ENCODE assay signal across 14 cellular contexts in genomic region chr12:53042607-53043454, GRCh38. TPM values are rescaled to one million over a fixed set of nuclear protein-coding genes. Genes with fewer than 3 reads are reported as not detected.
DNase-seq lines count a peak whose midpoint lies in the region; ATAC-seq, FAIRE-seq and TF ChIP-seq lines count a peak whose summit lies in the region.
"Had no signal": no experiment of that assay in that cellular context is flagged by ENCODE, and none has a peak within 500 bp of the region (broad histone marks: within the 10 kb centered on the region; RNA-seq: fewer than 3 reads in every experiment).

No MANE protein-coding gene starts in this region.

- 83% methylated on average over 7 of the region's 7 CpGs for WGBS in A549 (ENCODE audit: missing lambda C conversion rate)

- H3K9me3 Mint-ChIP-seq in CD8-positive, alpha-beta memory T cell: no peaks in the 10 kb centered on the region

- H3K4me3 Mint-ChIP-seq in CD8-positive, alpha-beta memory T cell: peak overlapping the region in 1 of 7 donors; percentile 74
- H3K4me3 Mint-ChIP-seq in T-helper 17 cell: peak overlapping the region; percentile 25

- H3K4me1 ChIP-seq in A549: peaks cover 35% of the 10 kb centered on the region
- H3K4me1 ChIP-seq in CD8-positive, alpha-beta memory T cell (ENCODE audit: insufficient read depth, low read length): peaks cover 20% of the 10 kb centered on the region

- TF ChIP-seq POLR2A in A549 (IDR thresholded peaks at IDR 0.05; ENCODE audit: low read length): no peak

- CTCF ChIA-PET in A549 (lab: Yijun Ruan, JAX): interaction anchor here (0.9 to 45.5 kb wide), 5 partner anchors 9 to 163 kb away, joined by 3 to 1424 read pairs (median 6); partner anchors contain the start of genes IGFBP6, SOAT2 and SPRYD3
- CTCF ChIA-PET in CD8-positive, alpha-beta memory T cell (lab: Charles Lee): interaction anchor here (0.9 kb wide), 1 partner anchor 11 kb away, joined by 3 read pairs; no protein-coding TSS in a partner anchor

- H3K27me3 ChIP-seq in CD8-positive, alpha-beta memory T cell (ENCODE audit: insufficient read depth, low read length, poor library complexity, severe bottlenecking): no peaks in the 10 kb centered on the region
- H3K27me3 ChIP-seq in layer of hippocampus (ENCODE audit: control insufficient read depth, insufficient read depth, low read length): no peaks in the 10 kb centered on the region

- no peak overlapping the region for H3K4me3 ChIP-seq in A549
- H3K4me3 ChIP-seq in CD8-positive, alpha-beta memory T cell (ENCODE audit: low read length): no peak overlapping the region

- peaks cover 6 to 44% (median 9%) of the 10 kb centered on the region in 3 donors for H3K36me3 Mint-ChIP-seq in CD8-positive, alpha-beta memory T cell
- H3K36me3 Mint-ChIP-seq in T-helper 17 cell (ENCODE audit: low read depth): peaks cover 2% of the 10 kb centered on the region

- H3K4me1 Mint-ChIP-seq in CD8-positive, alpha-beta memory T cell: peaks cover 19 to 31% (median 21%) of the 10 kb centered on the region in 3 donors
- peaks cover 29% of the 10 kb centered on the region for H3K4me1 Mint-ChIP-seq in T-helper 17 cell

- DNase-seq in A549 (ENCODE audit: low read depth in 1 of 2, low spot score in 1 of 2) (no peak), T-helper 17 cell (no peak), NCI-H446 (lab: John Stamatoyannopoulos, UW) (no peak)
- no peak for DNase-seq in CD8-positive, alpha-beta memory T cell
- no peak for DNase-seq in activated effector memory CD4-positive, alpha-beta T cell treated with anti-CD3 and anti-CD28 coated beads, Interleukin-2, amount 50 U/mL, for 16 hours
- DNase-seq: activated gamma-delta T cell treated with Interleukin-2 at 50 U/mL for 16 hours, Karpas-422, left ventricle myocardium superior, occipital lobe had no signal

- POLR2A ChIA-PET in A549 (lab: Yijun Ruan, JAX): interaction anchor here (0.9 to 1.3 kb wide), 2 partner anchors 12 to 37 kb away, joined by 3 to 6 read pairs; partner anchors contain the start of gene EIF4B
- POLR2A ChIA-PET in CD8-positive, alpha-beta memory T cell (lab: Charles Lee): interaction anchor here (1.0 kb wide), 1 partner anchor 36 kb away, joined by 3 read pairs; the partner anchor contains the start of gene SPRYD3

- peaks cover 0 to 1% of the 10 kb centered on the region in 2 donors for H3K27me3 Mint-ChIP-seq in CD8-positive, alpha-beta memory T cell
- H3K27me3 Mint-ChIP-seq in T-helper 17 cell: no peaks in the 10 kb centered on the region

- TF ChIP-seq RAD21 in A549 (conservative IDR thresholded peaks at IDR 0.05 in 1 of 2, IDR thresholded peaks at IDR 0.05 in 1 of 2): no peak

- TF ChIP-seq EP300 in A549 (IDR thresholded peaks at IDR 0.05): no peak

- H3K4me2 ChIP-seq in A549: no peak overlapping the region

- H3K9me3 ChIP-seq in A549 (no peaks in the 10 kb centered on the region), T-helper 17 cell (ENCODE audit: control insufficient read depth, low read length, poor library complexity, severe bottlenecking) (no peaks in the 10 kb centered on the region)
- H3K9me3 ChIP-seq in CD8-positive, alpha-beta memory T cell (ENCODE audit: low read length): no peaks in the 10 kb centered on the region

- H3K27ac ChIP-seq in A549 (no peak overlapping the region), layer of hippocampus (ENCODE audit: low read depth, low read length) (peak overlapping the region; percentile 38)
- no peak overlapping the region for H3K27ac ChIP-seq in CD8-positive, alpha-beta memory T cell (ENCODE audit: low read depth, low read length)
- H3K27ac ChIP-seq: VCaP had no signal

- no peak for FAIRE-seq in A549 (lab: Jason Lieb, UNC)
- FAIRE-seq: frontal cortex had no signal

- TF ChIP-seq CTCF in A549 (IDR thresholded peaks at IDR 0.05): no peak

- peaks cover 17% of the 10 kb centered on the region for H3K36me3 ChIP-seq in CD8-positive, alpha-beta memory T cell (ENCODE audit: insufficient read depth, low read length)

- no peak for ATAC-seq in A549
- ATAC-seq in T-helper 17 cell: no peak
- ATAC-seq in GM21529 (IDR thresholded peaks at IDR 0.05; ENCODE audit: unreplicated experiment): no peak
- ATAC-seq in HG02852 (IDR thresholded peaks at IDR 0.05; ENCODE audit: unreplicated experiment): no peak
- ATAC-seq: left ventricle myocardium superior had no signal

- H3K27ac Mint-ChIP-seq in CD8-positive, alpha-beta memory T cell: peak overlapping the region in 6 of 8 donors; percentile 5 to 66 (median 43)
- no peak overlapping the region for H3K27ac Mint-ChIP-seq in T-helper 17 cell

TF ChIP-seq in A549, 52 proteins besides CTCF, POLR2A, EP300 and RAD21 (continues in another document):
- no peak for TF ChIP-seq PBX3 (IDR thresholded peaks at IDR 0.05)
- TF ChIP-seq TP53 (CRISPR knock-in tag; IDR thresholded peaks at IDR 0.05): peak; percentile 65; the same call in 1 of the 2 replicates
- no peak; a peak in 1 of 5 replicates for TF ChIP-seq JUN (IDR thresholded peaks at IDR 0.05)
- no peak for TF ChIP-seq HEYL (CRISPR knock-in tag; IDR thresholded peaks at IDR 0.05)
- TF ChIP-seq MAZ (IDR thresholded peaks at IDR 0.05; ENCODE audit: borderline replicate concordance, low read depth, low read length): no peak
- TF ChIP-seq JUNB (IDR thresholded peaks at IDR 0.05): no peak
- TF ChIP-seq REST (IDR thresholded peaks at IDR 0.05): 0 out of 2 replicates have a peak, but pooled peaks have one; percentile 18

RNA-seq across cellular contexts. Expression of gene TNS2, which starts 7.0 kb away (rescaled TPM):
- 11.5 and 12.4 TPM in 2 replicates for polyA plus RNA-seq in A549 (2011; rRNA removed)
- 19.4 and 27.2 TPM in 2 replicates for polyA plus RNA-seq in A549 (2012; cell fraction: cytosol; rRNA removed)
- polyA plus RNA-seq in A549 (2012; cell fraction: nucleus; rRNA removed): 72.7 and 109 TPM in 2 replicates
- 13.5 to 15.8 TPM (median 15.3 TPM) in 3 replicates for polyA plus RNA-seq in A549 (2017; fragmentation: RNase III; extraction: RNeasy Plus Mini Kit Qiagen cat#74134 plus additional on column Dnase treatment)
- polyA minus RNA-seq in A549 (2011; rRNA and poly(A)+ RNA removed): 36.0 and 44.8 TPM in 2 replicates
- 1 to 10 TPM; 2.1 to 5.6 TPM for total RNA-seq in CD8-positive, alpha-beta memory T cell
- polyA plus RNA-seq in CD8-positive, alpha-beta memory T cell: 0.35 TPM
- 1 to 10 TPM; 1.4 to 3.1 TPM for total RNA-seq in T-helper 17 cell

RNA-seq across cellular contexts. Expression of gene SPRYD3, which starts 36.4 kb away (rescaled TPM):
- polyA plus RNA-seq in A549 (2011; rRNA removed) (26.8 and 28.1 TPM in 2 replicates), A549 (2017; fragmentation: RNase III; extraction: RNeasy Plus Mini Kit Qiagen cat#74134 plus additional on column Dnase treatment) (16.1 to 18.6 TPM (median 17.3 TPM) in 3 replicates)
- polyA plus RNA-seq in A549 (2012; cell fraction: cytosol; rRNA removed): 25.8 and 28.2 TPM in 2 replicates
- 28.8 and 33.3 TPM in 2 replicates for polyA plus RNA-seq in A549 (2012; cell fraction: nucleus; rRNA removed)
- 47.8 and 49.6 TPM in 2 replicates for polyA minus RNA-seq in A549 (2011; rRNA and poly(A)+ RNA removed)
- 10 to 100 TPM; 40.1 to 43.3 TPM for total RNA-seq in CD8-positive, alpha-beta memory T cell
- 63.0 TPM for polyA plus RNA-seq in CD8-positive, alpha-beta memory T cell
- total RNA-seq in T-helper 17 cell: 10 to 100 TPM; 23.1 to 29.6 TPM

RNA-seq across cellular contexts. Expression of gene EIF4B, which starts 36.6 kb away (rescaled TPM):
- polyA plus RNA-seq in A549 (2011; rRNA removed) (577 and 650 TPM in 2 replicates), A549 (2017; fragmentation: RNase III; extraction: RNeasy Plus Mini Kit Qiagen cat#74134 plus additional on column Dnase treatment) (363 to 377 TPM (median 375 TPM) in 3 replicates)
- 209 and 256 TPM in 2 replicates for polyA plus RNA-seq in A549 (2012; cell fraction: cytosol; rRNA removed)
- 167 and 231 TPM in 2 replicates for polyA plus RNA-seq in A549 (2012; cell fraction: nucleus; rRNA removed)
- 707 and 843 TPM in 2 replicates for polyA minus RNA-seq in A549 (2011; rRNA and poly(A)+ RNA removed)
- 100 to 1,000 TPM; 644 to 660 TPM for total RNA-seq in CD8-positive, alpha-beta memory T cell
- polyA plus RNA-seq in CD8-positive, alpha-beta memory T cell: 114 TPM
- total RNA-seq in T-helper 17 cell: 100 to 1,000 TPM; 635 to 667 TPM

RNA-seq across cellular contexts. Expression of gene IGFBP6, which starts 54.6 kb away (rescaled TPM):
- polyA plus RNA-seq in A549 (2011; rRNA removed) (49.1 and 64.5 TPM in 2 replicates), A549 (2017; fragmentation: RNase III; extraction: RNeasy Plus Mini Kit Qiagen cat#74134 plus additional on column Dnase treatment) (128 to 155 TPM (median 128 TPM) in 3 replicates)
- polyA plus RNA-seq in A549 (2012; cell fraction: cytosol; rRNA removed): 173 and 192 TPM in 2 replicates
- polyA plus RNA-seq in A549 (2012; cell fraction: nucleus; rRNA removed): 121 and 142 TPM in 2 replicates
- polyA minus RNA-seq in A549 (2011; rRNA and poly(A)+ RNA removed): 51.3 and 54.2 TPM in 2 replicates
- total RNA-seq in CD8-positive, alpha-beta memory T cell: 1 to 10 TPM; 1.5 to 1.6 TPM
- polyA plus RNA-seq in CD8-positive, alpha-beta memory T cell: 8.9 TPM
- under 1 TPM in 1 of 2 donors, not detected in 1; 0.45 TPM for total RNA-seq in T-helper 17 cell
